In genomic region chr14:101489092-101489760, GRCh38 we compare ENCODE assay signal across 19 cellular contexts.
DNase-seq lines count a peak whose midpoint lies in the region; ATAC-seq and TF ChIP-seq lines count a peak whose summit lies in the region.
"Had no signal": no experiment of that assay in that cellular context is flagged by ENCODE, and none has a peak within 500 bp of the region (broad histone marks: within the 10 kb centered on the region; RNA-seq: fewer than 3 reads in every experiment).

No MANE protein-coding gene starts in this region.

- H3K4me3 ChIP-seq in coronary artery (no peak overlapping the region), upper lobe of right lung (no peak overlapping the region)
- H3K4me3 ChIP-seq: A549 had no signal

- H3K27me3 Mint-ChIP-seq in CD14-positive monocyte (ENCODE audit: low read depth in 3 of 3) (peaks cover 3 to 9% (median 4%) of the 10 kb centered on the region in 3 donors), natural killer cell (ENCODE audit: low read depth in 2 of 2) (peaks cover 46 to 67% of the 10 kb centered on the region in 2 donors)

- H3K36me3 Mint-ChIP-seq in CD14-positive monocyte: no peaks in the 10 kb centered on the region
- peaks cover 20% of the 10 kb centered on the region for H3K36me3 Mint-ChIP-seq in natural killer cell
- H3K36me3 Mint-ChIP-seq: CD4-positive, alpha-beta memory T cell had no signal

- H3K9me3 Mint-ChIP-seq in CD14-positive monocyte: peaks cover 0 to 27% (median 20%) of the 10 kb centered on the region in 7 donors
- H3K9me3 Mint-ChIP-seq in natural killer cell: peaks cover 2 to 8% of the 10 kb centered on the region in 2 donors

- no peaks in the 10 kb centered on the region for H3K9me3 ChIP-seq in upper lobe of right lung

- DNase-seq in activated CD4-positive, CD25-positive, alpha-beta regulatory T cell treated with anti-CD3 and anti-CD28 coated beads, Interleukin-2, amount 50 U/mL, for 72 hours: peak; percentile 5
- DNase-seq in activated CD4-positive, CD25-positive, alpha-beta regulatory T cell (lab: John Stamatoyannopoulos, UW): no peak
- DNase-seq in CD14-positive monocyte (ENCODE audit: low spot score): peak; percentile 3
- DNase-seq in coronary artery (ENCODE audit: low spot score): peak; percentile 53
- DNase-seq in upper lobe of right lung: peak; percentile 1
- no peak for DNase-seq in activated CD4-positive, alpha-beta T cell treated with anti-CD3 and anti-CD28 coated beads, Interleukin-2, amount 50 U/mL, for 48 hours
- no peak for DNase-seq in natural killer cell
- DNase-seq: AML-193; CD4-positive, alpha-beta memory T cell; DMS153; DMS79; GDM1; GOT3; H7; HFFc6 had no signal

- no peaks in the 10 kb centered on the region for H3K36me3 ChIP-seq in upper lobe of right lung

- ATAC-seq in upper lobe of right lung (no peak), natural killer cell (no peak)
- ATAC-seq: A549, HCT116 had no signal

- H3K4me1 Mint-ChIP-seq in CD14-positive monocyte (no peaks in the 10 kb centered on the region), natural killer cell (no peaks in the 10 kb centered on the region)
- H3K4me1 Mint-ChIP-seq: CD4-positive, alpha-beta memory T cell had no signal

- no peak overlapping the region for H3K27ac ChIP-seq in coronary artery
- H3K27ac ChIP-seq in upper lobe of right lung: no peak overlapping the region
- H3K27ac ChIP-seq: 22Rv1, A549, C4-2B had no signal

- H3K4me3 Mint-ChIP-seq in CD14-positive monocyte: no peak overlapping the region
- no peak overlapping the region for H3K4me3 Mint-ChIP-seq in natural killer cell
- H3K4me3 Mint-ChIP-seq: CD4-positive, alpha-beta memory T cell; HFFc6 had no signal

- intact Hi-C loops in CD14-positive monocyte (cut with micrococcal nuclease): no loop called here
- intact Hi-C loops in upper lobe of right lung (cut with DNase I): no loop called here
- intact Hi-C loops in natural killer cell (cut with micrococcal nuclease): no loop called here

- no peaks in the 10 kb centered on the region for H3K27me3 ChIP-seq in upper lobe of right lung

- H3K4me1 ChIP-seq in upper lobe of right lung: no peaks in the 10 kb centered on the region

- TF ChIP-seq CTCF in CD14-positive monocyte (IDR thresholded peaks at IDR 0.05): no peak
- no peak for TF ChIP-seq CTCF in coronary artery (IDR thresholded peaks at IDR 0.05)
- TF ChIP-seq CTCF in upper lobe of right lung (IDR thresholded peaks at IDR 0.05): no peak
- TF ChIP-seq CTCF in natural killer cell (IDR thresholded peaks at IDR 0.05): no peak

- H3K27ac Mint-ChIP-seq in CD14-positive monocyte (no peak overlapping the region), natural killer cell (no peak overlapping the region)
- H3K27ac Mint-ChIP-seq: CD4-positive, alpha-beta memory T cell; HFFc6 had no signal

Comparison
In these comparisons a context has a peak if more than half of its experiments do, and no peak if none do; other contexts are left out.
1. DNase-seq: peak in activated CD4-positive, CD25-positive, alpha-beta regulatory T cell treated with anti-CD3 and anti-CD28 coated beads, Interleukin-2, amount 50 U/mL, for 72 hours (single experiment), CD14-positive monocyte (single experiment), coronary artery (single experiment) and upper lobe of right lung (single experiment); none in activated CD4-positive, CD25-positive, alpha-beta regulatory T cell (0 of 4), activated CD4-positive, alpha-beta T cell treated with anti-CD3 and anti-CD28 coated beads, Interleukin-2, amount 50 U/mL, for 48 hours (0 of 2) and natural killer cell (single experiment).